17 cellular contexts compared by ENCODE assay signal in the genomic region with DNA sequence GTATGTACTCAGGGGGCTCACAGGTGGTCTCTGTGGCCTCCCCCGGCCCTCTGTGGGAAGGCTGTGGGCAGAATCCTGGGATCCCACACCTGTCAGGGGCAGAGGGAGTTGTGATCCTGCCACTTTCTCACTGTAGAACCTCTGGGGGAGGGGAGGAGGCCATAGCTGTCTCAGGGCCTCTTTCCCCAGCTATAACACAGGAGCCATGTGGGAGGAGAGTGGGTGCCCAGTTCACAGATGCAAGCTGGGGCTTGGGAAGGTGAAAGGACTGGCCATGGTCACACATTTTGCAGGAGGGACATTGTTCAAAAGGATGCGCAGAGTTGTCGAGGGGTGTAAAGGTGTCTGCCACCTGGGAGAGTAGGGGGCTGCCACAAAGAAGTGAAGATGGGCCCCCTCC. TPM values are rescaled to one million over a fixed set of nuclear protein-coding genes. Genes with fewer than 3 reads are reported as not detected.
DNase-seq lines count a peak whose midpoint lies in the region; ATAC-seq and TF ChIP-seq lines count a peak whose summit lies in the region.
"Had no signal": no experiment of that assay in that cellular context is flagged by ENCODE, and none has a peak within 500 bp of the region (broad histone marks: within the 10 kb centered on the region; RNA-seq: fewer than 3 reads in every experiment).

No MANE protein-coding gene starts in this region.

- peaks cover 13 to 100% (median 76%) of the 10 kb centered on the region in 9 donors for H3K4me1 ChIP-seq in heart right ventricle
- peaks cover 97% of the 10 kb centered on the region for H3K4me1 ChIP-seq in Loucy (ENCODE audit: insufficient read depth, low read length, poor library complexity, severe bottlenecking)

- H3F3A ChIP-seq in Loucy (ENCODE audit: low read depth) = peaks cover 18% of the 10 kb centered on the region; the same call in 1 of the 2 replicates

- H3K79me2 ChIP-seq in Loucy (ENCODE audit: insufficient read depth, low read length) = peaks cover 99% of the 10 kb centered on the region

- H3K9ac ChIP-seq in Loucy (ENCODE audit: low read depth, low read length, poor library complexity, severe bottlenecking) = peak overlapping the region; percentile 98

- H3K4me2 ChIP-seq in Loucy (ENCODE audit: low read depth, low read length, poor library complexity, severe bottlenecking) = peak overlapping the region; percentile 95

- H3K36me3 Mint-ChIP-seq in activated naive CD8-positive, alpha-beta T cell treated with anti-CD3 and anti-CD28 coated beads, Interleukin-2, amount 50 U/mL, for 24 hours (ENCODE audit: low read depth) = peaks cover 31% of the 10 kb centered on the region

- no peak overlapping the region for H2AFZ ChIP-seq in Loucy (ENCODE audit: low read length)

- no peak for TF ChIP-seq CTCF in heart right ventricle (IDR thresholded peaks at IDR 0.05)
- TF ChIP-seq CTCF in Loucy (conservative IDR thresholded peaks at IDR 0.05; ENCODE audit: low read length) = no peak

- no peaks in the 10 kb centered on the region for H3K9me3 Mint-ChIP-seq in activated naive CD8-positive, alpha-beta T cell treated with anti-CD3 and anti-CD28 coated beads, Interleukin-2, amount 50 U/mL, for 24 hours

- intact Hi-C loops in heart right ventricle (cut with DNase I) = loop anchor here in 1 of 10 donors (10.0 kb wide), 1 partner anchor 746 kb away; no protein-coding TSS in a partner anchor
- intact Hi-C loops in left ventricle myocardium superior (cut with micrococcal nuclease) = no loop called here

- no peak overlapping the region for H3K4me3 Mint-ChIP-seq in activated naive CD8-positive, alpha-beta T cell treated with anti-CD3 and anti-CD28 coated beads, Interleukin-2, amount 50 U/mL, for 24 hours

- H3K27ac ChIP-seq in heart right ventricle = peak overlapping the region in 8 of 10 donors; percentile 8 to 82 (median 66)
- H3K27ac ChIP-seq in skin epidermis = peak overlapping the region in 17 of 21 experiments; percentile 8 to 86 (median 53)

- 94% methylated on average over 3 of the region's 3 CpGs for WGBS in heart right ventricle, 2 donors

- H3K36me3 ChIP-seq in heart right ventricle (peaks cover 0 to 16% (median 0%) of the 10 kb centered on the region in 9 donors), Loucy (ENCODE audit: insufficient read depth, low read length) (peaks cover 8% of the 10 kb centered on the region; the same call in 1 of the 2 replicates)

- ATAC-seq in heart right ventricle (no peak), left ventricle myocardium superior (no peak), HG02981 (IDR thresholded peaks at IDR 0.05; ENCODE audit: unreplicated experiment) (no peak)
- no peak for ATAC-seq in activated naive CD8-positive, alpha-beta T cell treated with anti-CD3 and anti-CD28 coated beads, Interleukin-2, amount 50 U/mL, for 24 hours

- H3K9me3 ChIP-seq in heart right ventricle = no peaks in the 10 kb centered on the region
- H3K9me3 ChIP-seq in Loucy (ENCODE audit: insufficient read depth, low read depth, low read length) = no peaks in the 10 kb centered on the region

- peaks cover 96% of the 10 kb centered on the region for H3K4me1 Mint-ChIP-seq in activated naive CD8-positive, alpha-beta T cell treated with anti-CD3 and anti-CD28 coated beads, Interleukin-2, amount 50 U/mL, for 24 hours

- H3K27me3 ChIP-seq in heart right ventricle (no peaks in the 10 kb centered on the region), Loucy (ENCODE audit: insufficient read depth, low read length, poor library complexity, severe bottlenecking) (no peaks in the 10 kb centered on the region)

- H4K20me1 ChIP-seq in Loucy (ENCODE audit: insufficient read depth, low read length, poor library complexity, severe bottlenecking) = peaks cover 62% of the 10 kb centered on the region

- peak overlapping the region; percentile 48 for H3K27ac Mint-ChIP-seq in activated naive CD8-positive, alpha-beta T cell treated with anti-CD3 and anti-CD28 coated beads, Interleukin-2, amount 50 U/mL, for 24 hours

- H3K9me2 ChIP-seq in Loucy (replicated peaks; ENCODE audit: low read depth, low read length) = no peaks in the 10 kb centered on the region

- DNase-seq in heart right ventricle (no peak), left ventricle myocardium superior (no peak), NCI-H1417 treated with DMSO at 0.1 percent for 48 hours (lab: John Stamatoyannopoulos, UW) (no peak), kidney tubule cell (ENCODE audit: low spot score) (no peak)
- DNase-seq in activated naive CD8-positive, alpha-beta T cell treated with anti-CD3 and anti-CD28 coated beads, Interleukin-2, amount 50 U/mL, for 24 hours = no peak
- DNase-seq: activated CD8-positive, alpha-beta memory T cell treated with anti-CD3 and anti-CD28 coated beads for 24 hours; activated gamma-delta T cell; foreskin fibroblast; HCEC 1CT; kidney glomerular epithelial cell; NCI-H2029; NCI-H446 treated with DMSO at 0.1 percent for 48 hours; occipital lobe had no signal

- no peaks in the 10 kb centered on the region for H3K27me3 Mint-ChIP-seq in activated naive CD8-positive, alpha-beta T cell treated with anti-CD3 and anti-CD28 coated beads, Interleukin-2, amount 50 U/mL, for 24 hours

- H3K4me3 ChIP-seq in heart right ventricle (no peak overlapping the region), Loucy (ENCODE audit: low read length, poor library complexity, severe bottlenecking) (no peak overlapping the region), skin epidermis (no peak overlapping the region)
- H3K4me3 ChIP-seq: K562 had no signal

RNA-seq across cellular contexts. Expression of a gene that starts 11.7 kb away (rescaled TPM):
- total RNA-seq in heart right ventricle (100 to 1,000 TPM; 278 to 496 (median 334) TPM), left ventricle myocardium superior (473 TPM)
- polyA plus RNA-seq in heart right ventricle = 100 to 1,000 TPM; 134 to 225 TPM

RNA-seq across cellular contexts. Expression of a gene that starts 17.0 kb away (rescaled TPM):
- 100 to 1,000 TPM in 1 of 10 donors, 10 to 100 TPM in 6, 1 to 10 TPM in 3; 5.4 to 131 (median 24.0) TPM for total RNA-seq in heart right ventricle
- 10 to 100 TPM in 1 of 2 donors, 1 to 10 TPM in 1; 8.9 to 21.1 TPM for polyA plus RNA-seq in heart right ventricle
- total RNA-seq in left ventricle myocardium superior = 10.2 TPM

RNA-seq across cellular contexts. Expression of a gene that starts 46.1 kb away (rescaled TPM):
- total RNA-seq in heart right ventricle (1 to 10 TPM; 4.3 to 6.6 (median 4.7) TPM), left ventricle myocardium superior (3.8 TPM)
- polyA plus RNA-seq in heart right ventricle = 1 to 10 TPM; 1.2 to 5.0 TPM

RNA-seq across cellular contexts. Expression of a gene that starts 59.3 kb away (rescaled TPM):
- 10 to 100 TPM; 10.6 to 19.0 (median 14.8) TPM for total RNA-seq in heart right ventricle
- 10 to 100 TPM; 13.5 to 17.7 TPM for polyA plus RNA-seq in heart right ventricle
- total RNA-seq in left ventricle myocardium superior = 15.3 TPM
